In the genomic region with DNA sequence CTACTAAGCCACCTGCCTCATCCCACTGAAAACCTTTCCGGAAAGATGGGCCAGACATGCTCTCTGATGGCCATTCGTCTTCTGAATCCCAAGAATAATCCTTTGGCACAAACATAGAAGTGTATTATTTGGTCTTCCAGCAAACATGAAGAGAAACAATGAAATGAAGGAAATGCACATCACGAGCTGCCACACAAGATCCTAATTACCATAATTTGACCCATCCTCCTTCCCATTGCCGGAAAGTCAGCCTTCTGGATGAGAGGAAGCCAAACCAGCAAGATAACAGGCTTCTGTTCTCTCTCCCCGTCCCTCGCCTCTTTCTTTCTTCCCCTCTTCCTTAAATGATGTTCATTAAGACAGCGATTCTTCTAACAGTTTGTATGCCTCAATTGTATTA, we compare ENCODE assay signal across 17 cellular contexts.
"Had no signal": no experiment of that assay in that cellular context is flagged by ENCODE, and none has a peak within 500 bp of the region (broad histone marks: within the 10 kb centered on the region; RNA-seq: fewer than 3 reads in every experiment).

No MANE protein-coding gene starts in this region.

- H3K27ac ChIP-seq: gastroesophageal sphincter, lower lobe of right lung, ovary, stomach, thoracic aorta, upper lobe of left lung had no signal

- ATAC-seq: activated CD8-positive, alpha-beta T cell treated with anti-CD3 and anti-CD28 coated beads for 36 hours; gastroesophageal sphincter; lower lobe of right lung; sciatic nerve had no signal

- DNase-seq: activated CD4-positive, alpha-beta T cell treated with anti-CD3 and anti-CD28 coated beads, Interleukin-2, amount 10 ng/mL, durations not matched to agents 24 days and 14 days; activated CD8-positive, alpha-beta T cell treated with anti-CD3 and anti-CD28 coated beads for 36 hours; activated naive CD4-positive, alpha-beta T cell treated with anti-CD3 and anti-CD28 coated beads for 36 hours; activated T-cell treated with anti-CD3 and anti-CD28 coated beads, Interleukin-2, amount 50 U/mL, for 1 hour; central memory CD4-positive, alpha-beta T cell; lower lobe of right lung; nephron progenitor cell; ovary; stimulated activated CD4-positive, alpha-beta T cell treated with anti-CD3 and anti-CD28 coated beads, Interleukin-4, amount 100 ng/mL, for 1 hour; stomach; T-helper 1 cell; T1000; upper lobe of left lung had no signal

- FAIRE-seq: colon had no signal
